8 cellular contexts compared by ENCODE assay signal in genomic region chr9:64774004-64774812, GRCh38.
A peak's percentile ranks its signal among the peaks of the same experiment; 100 is the strongest.
DNase-seq lines count a peak whose midpoint lies in the region; ATAC-seq and TF ChIP-seq lines count a peak whose summit lies in the region.
"Not testable (repeated sequence)": the region's sequence is repeated elsewhere in the genome, so short reads cannot be mapped to it uniquely, and the experiment has no call there.

No MANE protein-coding gene starts in this region.

- not testable (repeated sequence) for H3K36me3 ChIP-seq in IMR-90 (ENCODE audit: control insufficient read depth, insufficient read depth, low read length); mesenchymal stem cell (ENCODE audit: control insufficient read depth in 1 of 2, insufficient read depth in 2 of 2, low read depth in 1 of 2, low read length in 2 of 2)

- intact Hi-C loops in IMR-90 (cut with micrococcal nuclease) = not testable (repeated sequence)

- H3K4me3 ChIP-seq in AG09309 (ENCODE audit: control insufficient read depth, low read depth, low read length) (peak overlapping the region; percentile 29), IMR-90 (ENCODE audit: insufficient read depth, low read depth, low read length) (peak overlapping the region; percentile 24; the same call in 1 of the 2 replicates), astrocyte of the cerebellum (ENCODE audit: low read depth, low read length) (peak overlapping the region; percentile 21), epithelial cell of proximal tubule (ENCODE audit: low read depth, low read length) (peak overlapping the region; percentile 47)
- not testable (repeated sequence) for H3K4me3 ChIP-seq in mesenchymal stem cell (ENCODE audit: insufficient read depth in 1 of 2, low read depth in 1 of 2, low read length in 2 of 2)

- CTCF ChIA-PET in IMR-90 (lab: Yijun Ruan, JAX) = not testable (repeated sequence)

- TF ChIP-seq RAD21 in IMR-90 (IDR thresholded peaks at IDR 0.05; ENCODE audit: low read length) = not testable (repeated sequence)

- not testable (repeated sequence) for TF ChIP-seq CTCF in AG09309 (IDR thresholded peaks at IDR 0.05; ENCODE audit: control insufficient read depth, insufficient read depth, low read depth, low read length, missing control alignments); IMR-90 (conservative IDR thresholded peaks at IDR 0.05; ENCODE audit: low read depth, low read length); astrocyte of the cerebellum (IDR thresholded peaks at IDR 0.05; ENCODE audit: low read depth, low read length, missing control alignments); epithelial cell of proximal tubule (conservative IDR thresholded peaks at IDR 0.05; ENCODE audit: low read depth, low read length); progenitor cell of endocrine pancreas (IDR thresholded peaks at IDR 0.05; ENCODE audit: unreplicated experiment)

- H2AK5ac ChIP-seq in IMR-90 (ENCODE audit: low read depth, low read length); mesenchymal stem cell (ENCODE audit: low read length, severe bottlenecking): not testable (repeated sequence)

- not testable (repeated sequence) for H2BK120ac ChIP-seq in IMR-90 (ENCODE audit: low read depth, low read length); mesenchymal stem cell (ENCODE audit: low read depth, low read length)

- not testable (repeated sequence) for BruUV-seq in IMR-90 (replicated peaks; lab: Mats Ljungman, UMichigan)

- not testable (repeated sequence) for H3K18ac ChIP-seq in IMR-90 (ENCODE audit: low read depth, low read length); mesenchymal stem cell (ENCODE audit: low read depth in 1 of 2, low read length in 2 of 2)

- H3K27ac Mint-ChIP-seq in progenitor cell of endocrine pancreas; stimulated activated effector memory CD8-positive, alpha-beta T cell treated with anti-CD3 and anti-CD28 coated beads, Interleukin-12 subunit alpha, Interleukin-12 subunit beta, amount 100 ng/mL, for 72 hours: not testable (repeated sequence)

- H3K27ac ChIP-seq in IMR-90 (ENCODE audit: insufficient read depth, low read length); mesenchymal stem cell (ENCODE audit: low read length, poor library complexity, severe bottlenecking): not testable (repeated sequence)

- no CpG with 5 or more reads among the region's 108 CpGs for WGBS in IMR-90 (ENCODE audit: extremely low coverage in 2 of 2, insufficient read length in 1 of 2), 2 experiments
- under 1% methylated on average over 26 of the region's 108 CpGs for WGBS in mesenchymal stem cell

- H3K4me1 Mint-ChIP-seq in progenitor cell of endocrine pancreas (ENCODE audit: low read depth); stimulated activated effector memory CD8-positive, alpha-beta T cell treated with anti-CD3 and anti-CD28 coated beads, Interleukin-12 subunit alpha, Interleukin-12 subunit beta, amount 100 ng/mL, for 72 hours: not testable (repeated sequence)

- not testable (repeated sequence) for DNase-seq in AG09309 (ENCODE audit: low read depth); IMR-90; epithelial cell of proximal tubule (ENCODE audit: low read depth); stimulated activated effector memory CD8-positive, alpha-beta T cell treated with anti-CD3 and anti-CD28 coated beads, Interleukin-12 subunit alpha, Interleukin-12 subunit beta, amount 100 ng/mL, for 72 hours (ENCODE audit: low spot score in 2 of 2)
- peak; percentile 0 for DNase-seq in activated CD4-positive, alpha-beta T cell treated with anti-CD3 and anti-CD28 coated beads, Interleukin-2, amount 50 U/mL, for 1 hour
- DNase-seq in astrocyte of the cerebellum (ENCODE audit: low read depth) = peak; percentile 37
- peak; percentile 1 for DNase-seq in mesenchymal stem cell
- peak; percentile 7 for DNase-seq in progenitor cell of endocrine pancreas (ENCODE audit: low spot score, unreplicated experiment)

- H2BK5ac ChIP-seq in IMR-90 (ENCODE audit: low read depth, low read length, poor library complexity, severe bottlenecking); mesenchymal stem cell (ENCODE audit: low read depth, low read length, poor library complexity, severe bottlenecking): not testable (repeated sequence)

- not testable (repeated sequence) for H3K27me3 ChIP-seq in IMR-90 (ENCODE audit: control insufficient read depth, insufficient read depth, low read length); mesenchymal stem cell (ENCODE audit: control insufficient read depth in 1 of 2, insufficient read depth in 1 of 2, low read length in 2 of 2)

- not testable (repeated sequence) for H3K14ac ChIP-seq in IMR-90 (replicated peaks; ENCODE audit: low read depth, low read length); mesenchymal stem cell (ENCODE audit: low read length in 2 of 2)

- not testable (repeated sequence) for TF ChIP-seq POLR2A in IMR-90 (IDR thresholded peaks at IDR 0.05; ENCODE audit: low read depth, low read length)

- not testable (repeated sequence) for H3K9me3 ChIP-seq in IMR-90 (ENCODE audit: control insufficient read depth, insufficient read depth, low read length); mesenchymal stem cell (ENCODE audit: control insufficient read depth, low read length)

- H2AFZ ChIP-seq in IMR-90 (replicated peaks; ENCODE audit: low read length, poor library complexity); mesenchymal stem cell (ENCODE audit: low read depth, low read length): not testable (repeated sequence)

- H4K5ac ChIP-seq in IMR-90 (ENCODE audit: low read depth, low read length) = not testable (repeated sequence)

- ATAC-seq in IMR-90 (ENCODE audit: low read depth); stimulated activated effector memory CD8-positive, alpha-beta T cell treated with anti-CD3 and anti-CD28 coated beads, Interleukin-12 subunit alpha, Interleukin-12 subunit beta, amount 100 ng/mL, for 72 hours: not testable (repeated sequence)

- not testable (repeated sequence) for H3K36me3 Mint-ChIP-seq in progenitor cell of endocrine pancreas (ENCODE audit: insufficient read depth); stimulated activated effector memory CD8-positive, alpha-beta T cell treated with anti-CD3 and anti-CD28 coated beads, Interleukin-12 subunit alpha, Interleukin-12 subunit beta, amount 100 ng/mL, for 72 hours

- not testable (repeated sequence) for H3K9me3 Mint-ChIP-seq in progenitor cell of endocrine pancreas (ENCODE audit: low read depth); stimulated activated effector memory CD8-positive, alpha-beta T cell treated with anti-CD3 and anti-CD28 coated beads, Interleukin-12 subunit alpha, Interleukin-12 subunit beta, amount 100 ng/mL, for 72 hours

- H2BK12ac ChIP-seq in mesenchymal stem cell (ENCODE audit: low read length in 2 of 2) = not testable (repeated sequence)

- not testable (repeated sequence) for H3K9ac ChIP-seq in IMR-90 (ENCODE audit: low read depth, low read length); mesenchymal stem cell (ENCODE audit: low read length)

- H4K91ac ChIP-seq in IMR-90 (ENCODE audit: insufficient read depth, low read depth, low read length); mesenchymal stem cell (ENCODE audit: low read length): not testable (repeated sequence)

- H3K9me1 ChIP-seq in IMR-90 (ENCODE audit: insufficient read depth, low read length) = not testable (repeated sequence)

- not testable (repeated sequence) for H3K4me1 ChIP-seq in IMR-90 (ENCODE audit: control insufficient read depth, insufficient read depth, low read length); mesenchymal stem cell (ENCODE audit: control insufficient read depth, insufficient read depth, low read depth, low read length)

- not testable (repeated sequence) for H3K4ac ChIP-seq in IMR-90 (ENCODE audit: low read depth, low read length); mesenchymal stem cell (ENCODE audit: low read depth in 1 of 2, low read length in 2 of 2)

- peaks cover 28% of the 10 kb centered on the region for H3K27me3 Mint-ChIP-seq in progenitor cell of endocrine pancreas

- H3K79me1 ChIP-seq in IMR-90 (ENCODE audit: low read depth in 1 of 2, low read length in 2 of 2); mesenchymal stem cell (replicated peaks; ENCODE audit: low read length, poor library complexity, severe bottlenecking): not testable (repeated sequence)

- not testable (repeated sequence) for H2BK15ac ChIP-seq in IMR-90 (ENCODE audit: low read depth, low read length); mesenchymal stem cell (ENCODE audit: low read depth, poor library complexity, severe bottlenecking)

- not testable (repeated sequence) for H3K23ac ChIP-seq in IMR-90 (ENCODE audit: low read depth, low read length); mesenchymal stem cell (ENCODE audit: low read length in 2 of 2)

- H2BK20ac ChIP-seq in IMR-90 (ENCODE audit: low read depth, low read length) = not testable (repeated sequence)

- not testable (repeated sequence) for H4K8ac ChIP-seq in IMR-90 (ENCODE audit: low read depth in 2 of 2, low read length in 2 of 2); mesenchymal stem cell (ENCODE audit: low read length)

- in situ Hi-C loops in IMR-90 (cut with MboI; ENCODE audit: low sequenced_read_pairs); astrocyte of the cerebellum (cut with HindIII; ENCODE audit: low sequenced_read_pairs): not testable (repeated sequence)

- H3K4me2 ChIP-seq in IMR-90 (ENCODE audit: low read depth, low read length) = not testable (repeated sequence)
- H3K4me2 ChIP-seq in mesenchymal stem cell (ENCODE audit: low read length, poor library complexity, severe bottlenecking) = peak overlapping the region; percentile 22

- POLR2A ChIA-PET in IMR-90 (lab: Charles Lee; ENCODE audit: unreplicated experiment) = not testable (repeated sequence)

- not testable (repeated sequence) for H3K56ac ChIP-seq in IMR-90 (ENCODE audit: extremely low read depth, insufficient read depth, low read length)

- H4K20me1 ChIP-seq in IMR-90 (ENCODE audit: insufficient read depth, low read length) = not testable (repeated sequence)

- dilution Hi-C loops in IMR-90 (cut with HindIII; ENCODE audit: low sequenced_read_pairs, unreplicated experiment) = not testable (repeated sequence)

- H2AK9ac ChIP-seq in IMR-90 (replicated peaks; ENCODE audit: low read depth, low read length, poor library complexity) = not testable (repeated sequence)

- H3K4me3 Mint-ChIP-seq in progenitor cell of endocrine pancreas (ENCODE audit: low read depth) = peak overlapping the region; percentile 42
- peak overlapping the region; percentile 4 for H3K4me3 Mint-ChIP-seq in stimulated activated effector memory CD8-positive, alpha-beta T cell treated with anti-CD3 and anti-CD28 coated beads, Interleukin-12 subunit alpha, Interleukin-12 subunit beta, amount 100 ng/mL, for 72 hours
